In genomic region chr1:206925116-206925736, GRCh38 we compare ENCODE assay signal across 1 cellular context.
A peak's percentile ranks its signal among the peaks of the same experiment; 100 is the strongest.
TF ChIP-seq lines count a peak whose summit lies in the region.

No MANE protein-coding gene starts in this region.

TF ChIP-seq in K562, 482 proteins besides CTCF, POLR2A, EP300 and RAD21 (continued from another document and continues in another):
- TF ChIP-seq ELK3 (CRISPR knock-in tag; IDR thresholded peaks at IDR 0.05) = no peak
- peak; percentile 54; the same call in 1 of the 2 replicates for TF ChIP-seq CEBPG (CRISPR knock-in tag; IDR thresholded peaks at IDR 0.05)
- TF ChIP-seq CEBPG (tag; conservative IDR thresholded peaks at IDR 0.05 in 1 of 2, IDR thresholded peaks at IDR 0.05 in 1 of 2) = no peak
- TF ChIP-seq DIDO1 (tag; IDR thresholded peaks at IDR 0.05; ENCODE audit: low read depth) = no peak
- no peak for TF ChIP-seq ZNF277 (CRISPR knock-in tag; IDR thresholded peaks at IDR 0.05; ENCODE audit: borderline replicate concordance)
- TF ChIP-seq THRA (IDR thresholded peaks at IDR 0.05) = no peak
- TF ChIP-seq TFAP4 (CRISPR knock-in tag; IDR thresholded peaks at IDR 0.05; ENCODE audit: borderline replicate concordance) = peak; percentile 40; the same call in 1 of the 2 replicates
- TF ChIP-seq ZNF318 (IDR thresholded peaks at IDR 0.05; ENCODE audit: borderline replicate concordance in 1 of 2, low read depth in 1 of 2) = no peak
- 0 out of 2 replicates have a peak, but pooled peaks have one; percentile 5 for TF ChIP-seq PATZ1 (CRISPR knock-in tag; IDR thresholded peaks at IDR 0.05; ENCODE audit: borderline replicate concordance)
- TF ChIP-seq ZBTB9 (CRISPR knock-in tag; IDR thresholded peaks at IDR 0.05) = no peak
- no peak for TF ChIP-seq PCBP1 (IDR thresholded peaks at IDR 0.05; ENCODE audit: low read depth, low read length, poor library complexity, severe bottlenecking)
- no peak for TF ChIP-seq ZNF584 (CRISPR knock-in tag; IDR thresholded peaks at IDR 0.05; ENCODE audit: low read depth)
- TF ChIP-seq PBX2 (CRISPR knock-in tag; IDR thresholded peaks at IDR 0.05; ENCODE audit: low read depth) = no peak
- no peak for TF ChIP-seq PBX2 (tag; conservative IDR thresholded peaks at IDR 0.05; ENCODE audit: low read depth)
- TF ChIP-seq SETDB1 (IDR thresholded peaks at IDR 0.05; ENCODE audit: low read length) = no peak
- no peak for TF ChIP-seq ZBTB8A (IDR thresholded peaks at IDR 0.05; ENCODE audit: partially characterized antibody)
- no peak for TF ChIP-seq NCOA2 (IDR thresholded peaks at IDR 0.05; ENCODE audit: partially characterized antibody in 2 of 2)
- no peak for TF ChIP-seq HMG20A (CRISPR knock-in tag; conservative IDR thresholded peaks at IDR 0.05)
- TF ChIP-seq ETS1 (conservative IDR thresholded peaks at IDR 0.05; ENCODE audit: control insufficient read depth, low read depth, low read length) = no peak
- TF ChIP-seq REST (CRISPR knock-in tag; IDR thresholded peaks at IDR 0.05; ENCODE audit: low read depth) = no peak
- no peak for TF ChIP-seq FOS (IDR thresholded peaks at IDR 0.05; ENCODE audit: extremely low read depth, insufficient read length)
- no peak for TF ChIP-seq CGGBP1 (CRISPR knock-in tag; IDR thresholded peaks at IDR 0.05)
- TF ChIP-seq IRF9 (tag; IDR thresholded peaks at IDR 0.05) = no peak
